Comparison of ENCODE assay signal across 17 cellular contexts in genomic region chr4:1381181-1381621, GRCh38. TPM values are rescaled to one million over a fixed set of nuclear protein-coding genes. Genes with fewer than 3 reads are reported as not detected.
DNase-seq lines count a peak whose midpoint lies in the region; ATAC-seq, FAIRE-seq and TF ChIP-seq lines count a peak whose summit lies in the region.
"Had no signal": no experiment of that assay in that cellular context is flagged by ENCODE, and none has a peak within 500 bp of the region (broad histone marks: within the 10 kb centered on the region; RNA-seq: fewer than 3 reads in every experiment).

No MANE protein-coding gene starts in this region.

- DNase-seq in Right ventricle myocardium superior (peak; percentile 22), Right ventricle myocardium inferior (ENCODE audit: missing footprints) (no peak), RWPE2 (ENCODE audit: low spot score) (peak; percentile 41), kidney (peak; percentile 55), sciatic nerve (ENCODE audit: low spot score) (peak; percentile 34), NCI-H2227 treated with DMSO at 0.1 percent for 48 hours (lab: John Stamatoyannopoulos, UW) (no peak)
- no peak for DNase-seq in stimulated activated CD4-positive, alpha-beta T cell treated with anti-CD3 and anti-CD28 coated beads, Interleukin-2, amount 100 ng/mL, for 24 hours
- DNase-seq: COR-L47, MM.1S, NCI-H1092 treated with DMSO at 0.1 percent for 48 hours, NCI-H526, OCI-M1 had no signal

- intact Hi-C loops in Right ventricle myocardium superior (cut with DNase I) = no loop called here
- intact Hi-C loops in Right ventricle myocardium inferior (cut with DNase I) = no loop called here
- intact Hi-C loops in kidney (cut with DNase I) = no loop called here
- intact Hi-C loops in sciatic nerve (cut with DNase I) = no loop called here

- H3K9ac ChIP-seq in kidney (ENCODE audit: low read length in 2 of 2) = no peak overlapping the region

- ATAC-seq in Right ventricle myocardium superior (ENCODE audit: poor library complexity) = no peak
- no peak for ATAC-seq in Right ventricle myocardium inferior
- ATAC-seq in RWPE2 (ENCODE audit: low read depth) = no peak
- no peak for ATAC-seq in sciatic nerve
- no peak for ATAC-seq in HG02852 (IDR thresholded peaks at IDR 0.05; ENCODE audit: unreplicated experiment)

- H3K36me3 ChIP-seq in RWPE2 (ENCODE audit: low read depth) (peaks cover 3% of the 10 kb centered on the region; the same call in 1 of the 2 replicates), kidney (ENCODE audit: control insufficient read depth in 1 of 2, insufficient read depth in 2 of 2, low read length in 2 of 2) (peaks cover 3 to 4% of the 10 kb centered on the region in 2 donors)

- FAIRE-seq in kidney (lab: Jason Lieb, UNC) = no peak

- H3K9me3 ChIP-seq in RWPE2 (ENCODE audit: severe bottlenecking) = no peaks in the 10 kb centered on the region
- no peaks in the 10 kb centered on the region for H3K9me3 ChIP-seq in kidney (ENCODE audit: control insufficient read depth in 1 of 2, low read length in 2 of 2)

- no peaks in the 10 kb centered on the region for H3K4me1 ChIP-seq in RWPE2 (ENCODE audit: insufficient read depth, poor library complexity, severe bottlenecking)
- no peaks in the 10 kb centered on the region for H3K4me1 ChIP-seq in kidney (ENCODE audit: control insufficient read depth in 1 of 2, insufficient read depth in 1 of 2, low read depth in 1 of 2, low read length in 2 of 2)

- H3K27ac ChIP-seq in RWPE2 (ENCODE audit: poor library complexity, severe bottlenecking) (no peak overlapping the region), kidney (ENCODE audit: low read depth in 2 of 2, low read length in 2 of 2) (no peak overlapping the region)
- H3K27ac ChIP-seq: RWPE1 had no signal

- TF ChIP-seq CTCF in RWPE2 (IDR thresholded peaks at IDR 0.05; ENCODE audit: poor library complexity, severe bottlenecking) (no peak), kidney (IDR thresholded peaks at IDR 0.05; ENCODE audit: borderline replicate concordance, extremely low read depth, insufficient read depth) (no peak)

- H3K4me3 ChIP-seq in RWPE2 (ENCODE audit: severe bottlenecking) (no peak overlapping the region), kidney (ENCODE audit: low read length in 2 of 2) (no peak overlapping the region)

- no peaks in the 10 kb centered on the region for H3K27me3 ChIP-seq in RWPE2 (ENCODE audit: insufficient read depth, poor library complexity, severe bottlenecking)

RNA-seq across cellular contexts. Expression of gene NKX1-1, which starts 25.0 kb away (rescaled TPM):
- total RNA-seq in Right ventricle myocardium superior = not detected
- not detected for total RNA-seq in Right ventricle myocardium inferior
- total RNA-seq in kidney = not detected
- polyA plus RNA-seq in kidney (ENCODE audit: insufficient read depth, low read depth, low replicate concordance) = not detected
- not detected for total RNA-seq in sciatic nerve
- total RNA-seq: H4, HT-29, SK-MEL-5 had no signal

RNA-seq across cellular contexts. Expression of gene UVSSA, which starts 34.2 kb away (rescaled TPM):
- total RNA-seq in Right ventricle myocardium superior (6.7 TPM), Right ventricle myocardium inferior (6.5 TPM), kidney (32.5 TPM), sciatic nerve (33.5 TPM)
- polyA plus RNA-seq in kidney (ENCODE audit: insufficient read depth, low read depth, low replicate concordance) = 5.2 TPM

Comparison
In these comparisons a context has a peak if more than half of its experiments do, and no peak if none do; other contexts are left out.
1. DNase-seq: peak in Right ventricle myocardium superior (single experiment), RWPE2 (single experiment), kidney (single experiment) and sciatic nerve (single experiment); none in Right ventricle myocardium inferior (single experiment), NCI-H2227 treated with DMSO at 0.1 percent for 48 hours (single experiment) and stimulated activated CD4-positive, alpha-beta T cell treated with anti-CD3 and anti-CD28 coated beads, Interleukin-2, amount 100 ng/mL, for 24 hours (0 of 2).